10 cellular contexts compared by ENCODE assay signal in the genomic region with DNA sequence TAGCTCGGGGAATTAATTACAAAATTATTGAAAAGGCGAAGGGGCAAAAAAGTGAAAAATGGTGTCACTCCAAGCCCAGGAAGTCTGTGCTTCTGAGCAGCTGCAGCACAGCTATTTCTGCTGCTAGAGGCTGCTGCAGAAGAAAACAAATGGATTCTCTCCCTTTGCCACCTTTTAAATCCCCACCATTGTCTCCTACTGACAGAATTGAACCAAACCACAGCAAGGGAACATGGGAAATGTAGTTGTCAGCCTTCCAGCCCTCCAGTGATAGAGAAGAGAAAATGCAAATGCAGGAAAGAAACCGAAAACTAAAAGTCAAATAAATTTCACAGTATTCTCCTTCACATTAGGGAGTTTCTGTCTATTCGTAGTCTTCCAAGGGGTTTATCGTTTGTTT. TPM values are rescaled to one million over a fixed set of nuclear protein-coding genes. Genes with fewer than 3 reads are reported as not detected.
DNase-seq lines count a peak whose midpoint lies in the region; ATAC-seq lines count a peak whose summit lies in the region.
"Had no signal": no experiment of that assay in that cellular context is flagged by ENCODE, and none has a peak within 500 bp of the region (broad histone marks: within the 10 kb centered on the region; RNA-seq: fewer than 3 reads in every experiment).

No MANE protein-coding gene starts in this region.

- peak overlapping the region in 6 of 10 donors; percentile 3 to 76 (median 50) for H3K27ac Mint-ChIP-seq in naive thymus-derived CD8-positive, alpha-beta T cell
- no peak overlapping the region for H3K27ac Mint-ChIP-seq in activated CD4-positive, alpha-beta T cell treated with anti-CD3 and anti-CD28 coated beads, Interleukin-2, amount 10 ng/mL, durations not matched to agents 24 days and 14 days

- POLR2A ChIA-PET in naive thymus-derived CD8-positive, alpha-beta T cell (lab: Charles Lee): no interaction called here

- intact Hi-C loops in activated CD4-positive, alpha-beta T cell treated with anti-CD3 and anti-CD28 coated beads, Interleukin-2, amount 10 ng/mL, durations not matched to agents 24 days and 14 days (cut with micrococcal nuclease): no loop called here

- H3K9me3 Mint-ChIP-seq in naive thymus-derived CD8-positive, alpha-beta T cell: no peaks in the 10 kb centered on the region
- no peaks in the 10 kb centered on the region for H3K9me3 Mint-ChIP-seq in activated CD4-positive, alpha-beta T cell treated with anti-CD3 and anti-CD28 coated beads, Interleukin-2, amount 10 ng/mL, durations not matched to agents 24 days and 14 days

- no peaks in the 10 kb centered on the region for H3K27me3 Mint-ChIP-seq in naive thymus-derived CD8-positive, alpha-beta T cell
- no peaks in the 10 kb centered on the region for H3K27me3 Mint-ChIP-seq in activated CD4-positive, alpha-beta T cell treated with anti-CD3 and anti-CD28 coated beads, Interleukin-2, amount 10 ng/mL, durations not matched to agents 24 days and 14 days

- peak; percentile 80 for ATAC-seq in HG02588 (IDR thresholded peaks at IDR 0.05; ENCODE audit: unreplicated experiment)
- peak in 1 of 2 donors; percentile 25 for ATAC-seq in naive thymus-derived CD8-positive, alpha-beta T cell

- DNase-seq in DMS 273 (lab: John Stamatoyannopoulos, UW; ENCODE audit: unreplicated experiment): peak; percentile 33
- DNase-seq in DMS 273 treated with DMSO at 0.1 percent for 48 hours (lab: John Stamatoyannopoulos, UW): no peak
- peak; percentile 56 for DNase-seq in NCI-H69 (lab: John Stamatoyannopoulos, UW)
- DNase-seq in naive thymus-derived CD8-positive, alpha-beta T cell: no peak
- DNase-seq in HuH-7.5 (ENCODE audit: low spot score): no peak
- DNase-seq in COLO668 (lab: John Stamatoyannopoulos, UW; ENCODE audit: unreplicated experiment): no peak
- DNase-seq in activated CD4-positive, alpha-beta T cell treated with anti-CD3 and anti-CD28 coated beads, Interleukin-2, amount 10 ng/mL, durations not matched to agents 24 days and 14 days: no peak
- DNase-seq: GOT3; stimulated activated CD4-positive, alpha-beta T cell treated with anti-CD3 and anti-CD28 coated beads, Interleukin-4, amount 100 ng/mL, for 1 hour had no signal

- no peak overlapping the region for H3K4me3 Mint-ChIP-seq in naive thymus-derived CD8-positive, alpha-beta T cell
- no peak overlapping the region for H3K4me3 Mint-ChIP-seq in activated CD4-positive, alpha-beta T cell treated with anti-CD3 and anti-CD28 coated beads, Interleukin-2, amount 10 ng/mL, durations not matched to agents 24 days and 14 days

- no peaks in the 10 kb centered on the region for H3K36me3 Mint-ChIP-seq in naive thymus-derived CD8-positive, alpha-beta T cell
- no peaks in the 10 kb centered on the region for H3K36me3 Mint-ChIP-seq in activated CD4-positive, alpha-beta T cell treated with anti-CD3 and anti-CD28 coated beads, Interleukin-2, amount 10 ng/mL, durations not matched to agents 24 days and 14 days (ENCODE audit: low read depth)

- peaks cover 6 to 25% (median 18%) of the 10 kb centered on the region in 4 donors for H3K4me1 Mint-ChIP-seq in naive thymus-derived CD8-positive, alpha-beta T cell
- peaks cover 6% of the 10 kb centered on the region for H3K4me1 Mint-ChIP-seq in activated CD4-positive, alpha-beta T cell treated with anti-CD3 and anti-CD28 coated beads, Interleukin-2, amount 10 ng/mL, durations not matched to agents 24 days and 14 days

RNA-seq across cellular contexts. Expression of gene CDC42SE2, which starts 33.4 kb away (rescaled TPM):
- 100 to 1,000 TPM; 313 to 326 TPM for total RNA-seq in naive thymus-derived CD8-positive, alpha-beta T cell
- 100 to 1,000 TPM; 423 to 544 (median 480) TPM for polyA plus RNA-seq in naive thymus-derived CD8-positive, alpha-beta T cell
- total RNA-seq in activated CD4-positive, alpha-beta T cell treated with anti-CD3 and anti-CD28 coated beads, Interleukin-2, amount 10 ng/mL, durations not matched to agents 24 days and 14 days: 96.2 and 99.0 TPM in 2 replicates

RNA-seq across cellular contexts. Expression of gene LYRM7, which starts 59.7 kb away (rescaled TPM):
- 10 to 100 TPM; 16.5 to 17.7 TPM for total RNA-seq in naive thymus-derived CD8-positive, alpha-beta T cell
- 10 to 100 TPM in 1 of 3 donors, 1 to 10 TPM in 2; 9.3 to 13.6 (median 9.8) TPM for polyA plus RNA-seq in naive thymus-derived CD8-positive, alpha-beta T cell
- total RNA-seq in activated CD4-positive, alpha-beta T cell treated with anti-CD3 and anti-CD28 coated beads, Interleukin-2, amount 10 ng/mL, durations not matched to agents 24 days and 14 days: 17.9 and 18.1 TPM in 2 replicates

Comparison
In these comparisons a context has a peak if more than half of its experiments do, and no peak if none do; other contexts are left out.
1. DNase-seq: peak in DMS 273 (single experiment) and NCI-H69 (single experiment); none in DMS 273 treated with DMSO at 0.1 percent for 48 hours (single experiment), naive thymus-derived CD8-positive, alpha-beta T cell (0 of 10), HuH-7.5 (single experiment), COLO668 (single experiment) and activated CD4-positive, alpha-beta T cell treated with anti-CD3 and anti-CD28 coated beads, Interleukin-2, amount 10 ng/mL, durations not matched to agents 24 days and 14 days (single experiment).